30 cellular contexts compared by ENCODE assay signal in the genomic region with DNA sequence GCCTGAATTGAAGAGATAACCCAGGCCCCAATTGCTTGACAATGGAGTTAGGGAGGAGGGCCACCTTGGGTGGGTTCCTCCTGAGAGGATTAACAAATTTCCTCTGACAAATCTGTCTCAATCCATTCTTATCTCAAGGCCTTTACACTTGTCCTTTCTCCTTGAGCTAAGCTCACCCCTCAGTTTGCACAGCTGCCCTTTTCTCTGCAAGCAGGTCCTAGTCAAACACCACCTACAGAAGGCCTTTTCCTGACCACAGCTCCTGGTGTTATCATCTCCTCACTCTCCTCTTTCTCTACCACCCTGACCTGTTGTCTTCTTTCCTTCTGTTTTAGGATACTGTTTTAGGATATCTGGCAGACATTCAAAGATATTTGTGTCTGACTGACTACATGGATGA. TPM values are rescaled to one million over a fixed set of nuclear protein-coding genes. Genes with fewer than 3 reads are reported as not detected.
"Had no signal": no experiment of that assay in that cellular context is flagged by ENCODE, and none has a peak within 500 bp of the region (broad histone marks: within the 10 kb centered on the region; RNA-seq: fewer than 3 reads in every experiment).

No MANE protein-coding gene starts in this region.

- H3K4me3 Mint-ChIP-seq: stimulated activated effector memory CD8-positive, alpha-beta T cell treated with anti-CD3 and anti-CD28 coated beads, Interleukin-12 subunit alpha, Interleukin-12 subunit beta, amount 100 ng/mL, for 72 hours; stimulated activated memory B cell treated with anti-CD40 and anti-IgM and Interleukin-4, amounts not matched to agents 10 μg/mL and 1 μg/mL and 100 μg/mL, for 72 hours; stimulated activated naive B cell treated with anti-CD40 and anti-IgM and Interleukin-4, amounts not matched to agents 10 μg/mL and 1 μg/mL and 100 μg/mL, for 72 hours; stimulated activated naive CD8-positive, alpha-beta T cell treated with anti-CD3 and anti-CD28 coated beads, Interleukin-15, amount 100 ng/mL, for 72 hours; stimulated activated naive CD8-positive, alpha-beta T cell treated with anti-CD3 and anti-CD28 coated beads, Interleukin-15, Interleukin-2, amounts not matched to agents 100 ng/mL and 50 ng/mL, for 24 hours; type B pancreatic cell had no signal

- H3K36me3 Mint-ChIP-seq: stimulated activated effector memory CD8-positive, alpha-beta T cell treated with anti-CD3 and anti-CD28 coated beads, Interleukin-12 subunit alpha, Interleukin-12 subunit beta, amount 100 ng/mL, for 72 hours; stimulated activated memory B cell treated with anti-CD40 and anti-IgM and Interleukin-4, amounts not matched to agents 10 μg/mL and 1 μg/mL and 100 μg/mL, for 72 hours; stimulated activated naive B cell treated with anti-CD40 and anti-IgM and Interleukin-4, amounts not matched to agents 10 μg/mL and 1 μg/mL and 100 μg/mL, for 72 hours; type B pancreatic cell had no signal

- H3K9me3 ChIP-seq: stomach, suprapubic skin, testis, thoracic aorta, thyroid gland, tibial artery, tibial nerve, transverse colon, upper lobe of left lung, upper lobe of right lung, uterus, vagina had no signal

- H3K4me1 ChIP-seq: stomach, suprapubic skin, testis, thyroid gland, tibial artery, tibial nerve, transverse colon, upper lobe of left lung, upper lobe of right lung, uterus, vagina had no signal

- H3K9me3 Mint-ChIP-seq: stimulated activated effector memory CD8-positive, alpha-beta T cell treated with anti-CD3 and anti-CD28 coated beads, Interleukin-12 subunit alpha, Interleukin-12 subunit beta, amount 100 ng/mL, for 72 hours; stimulated activated memory B cell treated with anti-CD40 and anti-IgM and Interleukin-4, amounts not matched to agents 10 μg/mL and 1 μg/mL and 100 μg/mL, for 72 hours; stimulated activated naive CD8-positive, alpha-beta T cell treated with anti-CD3 and anti-CD28 coated beads, Interleukin-15, amount 100 ng/mL, for 72 hours; stimulated activated naive CD8-positive, alpha-beta T cell treated with anti-CD3 and anti-CD28 coated beads, Interleukin-15, Interleukin-2, amounts not matched to agents 100 ng/mL and 50 ng/mL, for 24 hours; type B pancreatic cell had no signal

- DNase-seq: stimulated activated CD4-positive, alpha-beta T cell treated with anti-CD3 and anti-CD28 coated beads, Interleukin-2, amount 100 ng/mL, for 48 hours; stimulated activated CD4-positive, alpha-beta T cell treated with anti-CD3 and anti-CD28 coated beads, Interleukin-4, amount 100 ng/mL, for 1 hour; stimulated activated CD4-positive, alpha-beta T cell treated with anti-CD3 and anti-CD28 coated beads, Interleukin-4, amount 100 ng/mL, for 24 hours; stimulated activated CD4-positive, alpha-beta T cell treated with anti-CD3 and anti-CD28 coated beads, Interleukin-4, amount 100 ng/mL, for 4 hours; stimulated activated CD8-positive, alpha-beta memory T cell treated with anti-CD3 and anti-CD28 coated beads, Interleukin-4, amount 100 ng/mL, for 48 hours; stimulated activated naive B cell treated with anti-CD40 and anti-IgM and Interleukin-4, amounts not matched to agents 10 μg/mL and 1 μg/mL and 100 μg/mL, for 72 hours; stimulated activated naive CD4-positive, alpha-beta T cell; stimulated activated naive CD4-positive, alpha-beta T cell treated with Interleukin-2 at 50 U/mL for 16 hours; stimulated activated naive CD8-positive, alpha-beta T cell treated with anti-CD3 and anti-CD28 coated beads, Interleukin-15, amount 100 ng/mL, for 72 hours; stimulated activated naive CD8-positive, alpha-beta T cell treated with anti-CD3 and anti-CD28 coated beads, Interleukin-15, Interleukin-2, amounts not matched to agents 100 U/mL and 50 U/mL, for 24 hours; stomach; substantia nigra; testis; thyroid gland; tibial artery; transverse colon; trophoblast cell; upper lobe of right lung; uterus had no signal

- H3K27ac Mint-ChIP-seq: stimulated activated effector memory CD8-positive, alpha-beta T cell treated with anti-CD3 and anti-CD28 coated beads, Interleukin-12 subunit alpha, Interleukin-12 subunit beta, amount 100 ng/mL, for 72 hours; stimulated activated memory B cell treated with anti-CD40 and anti-IgM and Interleukin-4, amounts not matched to agents 10 μg/mL and 1 μg/mL and 100 μg/mL, for 72 hours; stimulated activated naive B cell treated with anti-CD40 and anti-IgM and Interleukin-4, amounts not matched to agents 10 μg/mL and 1 μg/mL and 100 μg/mL, for 72 hours; stimulated activated naive CD8-positive, alpha-beta T cell treated with anti-CD3 and anti-CD28 coated beads, Interleukin-15, Interleukin-2, amounts not matched to agents 100 ng/mL and 50 ng/mL, for 24 hours; type B pancreatic cell had no signal

- H3K4me3 ChIP-seq: stomach, suprapubic skin, testis, thoracic aorta, thyroid gland, tibial artery, tibial nerve, transverse colon, upper lobe of left lung, upper lobe of right lung, uterus, vagina had no signal

- H3K27ac ChIP-seq: stomach, suprapubic skin, testis, thoracic aorta, thyroid gland, tibial artery, tibial nerve, transverse colon, upper lobe of left lung, upper lobe of right lung, uterus, vagina had no signal

- H3K36me3 ChIP-seq: stomach, suprapubic skin, thoracic aorta, thyroid gland, tibial artery, tibial nerve, transverse colon, upper lobe of left lung, upper lobe of right lung, uterus, vagina had no signal

- ATAC-seq: stimulated activated effector memory CD8-positive, alpha-beta T cell treated with anti-CD3 and anti-CD28 coated beads, Interleukin-12 subunit alpha, Interleukin-12 subunit beta, amount 100 ng/mL, for 72 hours; stimulated activated memory B cell treated with anti-CD40 and anti-IgM and Interleukin-4, amounts not matched to agents 10 μg/mL and 1 μg/mL and 100 μg/mL, for 72 hours; stimulated activated naive B cell treated with anti-CD40 and anti-IgM and Interleukin-4, amounts not matched to agents 10 μg/mL and 1 μg/mL and 100 μg/mL, for 72 hours; stimulated activated naive CD8-positive, alpha-beta T cell treated with anti-CD3 and anti-CD28 coated beads, Interleukin-15, amount 100 ng/mL, for 72 hours; stimulated activated naive CD8-positive, alpha-beta T cell treated with anti-CD3 and anti-CD28 coated beads, Interleukin-15, Interleukin-2, amounts not matched to agents 100 U/mL and 50 U/mL, for 24 hours; upper lobe of right lung had no signal

- H3K4me1 Mint-ChIP-seq: stimulated activated effector memory CD8-positive, alpha-beta T cell treated with anti-CD3 and anti-CD28 coated beads, Interleukin-12 subunit alpha, Interleukin-12 subunit beta, amount 100 ng/mL, for 72 hours; stimulated activated memory B cell treated with anti-CD40 and anti-IgM and Interleukin-4, amounts not matched to agents 10 μg/mL and 1 μg/mL and 100 μg/mL, for 72 hours; stimulated activated naive B cell treated with anti-CD40 and anti-IgM and Interleukin-4, amounts not matched to agents 10 μg/mL and 1 μg/mL and 100 μg/mL, for 72 hours; stimulated activated naive CD8-positive, alpha-beta T cell treated with anti-CD3 and anti-CD28 coated beads, Interleukin-15, amount 100 ng/mL, for 72 hours had no signal

- H3K27me3 ChIP-seq: testis, thyroid gland, tibial nerve, transverse colon, upper lobe of left lung, upper lobe of right lung, uterus, vagina had no signal

RNA-seq across cellular contexts. Expression of a gene that starts 26.4 kb away (rescaled TPM):
- total RNA-seq: stomach, temporal lobe, upper lobe of right lung, ureter had no signal
